ENCODE assay signal across 19 cellular contexts in genomic region chr1:1320666-1321448, GRCh38. TPM values are rescaled to one million over a fixed set of nuclear protein-coding genes. Genes with fewer than 3 reads are reported as not detected.
DNase-seq lines count a peak whose midpoint lies in the region; ATAC-seq and TF ChIP-seq lines count a peak whose summit lies in the region.
"Had no signal": no experiment of that assay in that cellular context is flagged by ENCODE, and none has a peak within 500 bp of the region (broad histone marks: within the 10 kb centered on the region; RNA-seq: fewer than 3 reads in every experiment).

No MANE protein-coding gene starts in this region.

- H4K91ac ChIP-seq in IMR-90 (ENCODE audit: insufficient read depth, low read depth, low read length), result no peak overlapping the region

- no TSS peak for BruUV-seq in IMR-90 (replicated peaks; lab: Mats Ljungman, UMichigan)
- BruUV-seq in OCI-LY7 (replicated peaks; lab: Mats Ljungman, UMichigan), result no TSS peak

- DNase-seq in AG08396 (ENCODE audit: low spot score) (peak; percentile 66), IMR-90 (peak; percentile 31), OCI-LY7 (ENCODE audit: low spot score) (no peak)
- DNase-seq in activated naive CD8-positive, alpha-beta T cell treated with anti-CD3 and anti-CD28 coated beads for 36 hours, result no peak
- no peak for DNase-seq in activated CD8-positive, alpha-beta T cell treated with anti-CD3 and anti-CD28 coated beads, Interleukin-2, amount 10 ng/mL, durations not matched to agents 7 days and 5 days
- DNase-seq: activated CD4-positive, alpha-beta T cell treated with anti-CD3 and anti-CD28 coated beads for 36 hours; activated CD8-positive, alpha-beta memory T cell treated with anti-CD3 and anti-CD28 coated beads, Interleukin-2, amount 50 U/mL, for 48 hours; activated naive CD4-positive, alpha-beta T cell treated with Interleukin-2 at 50 U/mL for 16 hours; Caco-2; heart right ventricle; KBM-7; NCI-H1092 treated with DMSO at 0.1 percent for 48 hours; NCI-H69; Peyer's patch; retina had no signal

- no peak overlapping the region for H3K56ac ChIP-seq in IMR-90 (ENCODE audit: extremely low read depth, insufficient read depth, low read length)

- H2BK5ac ChIP-seq in IMR-90 (ENCODE audit: low read depth, low read length, poor library complexity, severe bottlenecking), result no peak overlapping the region

- peaks cover 43% of the 10 kb centered on the region for H3K79me2 ChIP-seq in OCI-LY7 (ENCODE audit: insufficient read depth, low read depth, low read length)

- H3K4me2 ChIP-seq in IMR-90 (ENCODE audit: low read depth, low read length) (no peak overlapping the region), OCI-LY7 (ENCODE audit: low read length) (no peak overlapping the region)

- no peak overlapping the region for H2AK5ac ChIP-seq in IMR-90 (ENCODE audit: low read depth, low read length)

- no peaks in the 10 kb centered on the region for H3K9me3 Mint-ChIP-seq in activated naive CD8-positive, alpha-beta T cell treated with anti-CD3 and anti-CD28 coated beads for 36 hours
- no peaks in the 10 kb centered on the region for H3K9me3 Mint-ChIP-seq in activated CD8-positive, alpha-beta T cell treated with anti-CD3 and anti-CD28 coated beads, Interleukin-2, amount 10 ng/mL, durations not matched to agents 7 days and 5 days (ENCODE audit: insufficient read depth)
- H3K9me3 Mint-ChIP-seq: memory B cell; natural killer cell treated with Interleukin-12 subunit alpha and Interleukin-12 subunit beta and Interleukin-15 and Interleukin-18, amount 100 ng/mL, for 72 hours had no signal

- no peak overlapping the region for H3K14ac ChIP-seq in IMR-90 (replicated peaks; ENCODE audit: low read depth, low read length)

- H3K36me3 ChIP-seq in IMR-90 (ENCODE audit: control insufficient read depth, insufficient read depth, low read length) (peaks cover 27% of the 10 kb centered on the region), gastroesophageal sphincter (peaks cover 0 to 40% of the 10 kb centered on the region in 2 donors), OCI-LY7 (ENCODE audit: insufficient read depth, low read length) (peaks cover 60% of the 10 kb centered on the region)

- CTCF ChIA-PET in IMR-90 (lab: Yijun Ruan, JAX), result no interaction called here
- CTCF ChIA-PET in OCI-LY7 (lab: Charles Lee; ENCODE audit: unreplicated experiment), result no interaction called here
- CTCF ChIA-PET in activated CD8-positive, alpha-beta T cell treated with anti-CD3 and anti-CD28 coated beads, Interleukin-2, amount 10 ng/mL, durations not matched to agents 7 days and 5 days (lab: Charles Lee), result no interaction called here

- no peak overlapping the region for H2BK15ac ChIP-seq in IMR-90 (ENCODE audit: low read depth, low read length)

- H2BK20ac ChIP-seq in IMR-90 (ENCODE audit: low read depth, low read length), result no peak overlapping the region

- no peaks in the 10 kb centered on the region for H3K27me3 Mint-ChIP-seq in activated naive CD8-positive, alpha-beta T cell treated with anti-CD3 and anti-CD28 coated beads for 36 hours
- no peaks in the 10 kb centered on the region for H3K27me3 Mint-ChIP-seq in activated CD8-positive, alpha-beta T cell treated with anti-CD3 and anti-CD28 coated beads, Interleukin-2, amount 10 ng/mL, durations not matched to agents 7 days and 5 days (ENCODE audit: low read depth)
- H3K27me3 Mint-ChIP-seq: activated CD4-positive, alpha-beta T cell treated with anti-CD3 and anti-CD28 coated beads for 36 hours; memory B cell; natural killer cell treated with Interleukin-12 subunit alpha and Interleukin-12 subunit beta and Interleukin-15 and Interleukin-18, amount 100 ng/mL, for 72 hours had no signal

- no peak overlapping the region; a peak in 1 of 4 replicates for H4K8ac ChIP-seq in IMR-90 (ENCODE audit: low read depth in 2 of 2, low read length in 2 of 2)

- H3K9me3 ChIP-seq in IMR-90 (ENCODE audit: control insufficient read depth, insufficient read depth, low read length) (no peaks in the 10 kb centered on the region), gastroesophageal sphincter (no peaks in the 10 kb centered on the region), OCI-LY7 (ENCODE audit: low read length) (no peaks in the 10 kb centered on the region)
- H3K9me3 ChIP-seq: Caco-2, heart right ventricle, Peyer's patch had no signal

- intact Hi-C loops in IMR-90 (cut with micrococcal nuclease) (no loop called here), OCI-LY7 (cut with micrococcal nuclease; ENCODE audit: unreplicated experiment) (no loop called here)

- no peak for TF ChIP-seq RAD21 in IMR-90 (IDR thresholded peaks at IDR 0.05; ENCODE audit: low read length)

- dilution Hi-C loops in IMR-90 (cut with HindIII; ENCODE audit: low sequenced_read_pairs, unreplicated experiment), result no loop called here

- ATAC-seq in IMR-90 (ENCODE audit: low read depth), result no peak
- ATAC-seq in gastroesophageal sphincter, result no peak
- no peak for ATAC-seq in activated CD8-positive, alpha-beta T cell treated with anti-CD3 and anti-CD28 coated beads, Interleukin-2, amount 10 ng/mL, durations not matched to agents 7 days and 5 days
- ATAC-seq: activated CD4-positive, alpha-beta T cell treated with anti-CD3 and anti-CD28 coated beads for 36 hours; heart right ventricle; natural killer cell treated with Interleukin-12 subunit alpha and Interleukin-12 subunit beta and Interleukin-15 and Interleukin-18, amount 100 ng/mL, for 72 hours; SK-N-SH treated with all-trans-retinoic acid at 6 μM for 48 hours had no signal

- H3K4me1 Mint-ChIP-seq in activated naive CD8-positive, alpha-beta T cell treated with anti-CD3 and anti-CD28 coated beads for 36 hours, result peaks cover 20% of the 10 kb centered on the region
- peaks cover 28% of the 10 kb centered on the region for H3K4me1 Mint-ChIP-seq in activated CD8-positive, alpha-beta T cell treated with anti-CD3 and anti-CD28 coated beads, Interleukin-2, amount 10 ng/mL, durations not matched to agents 7 days and 5 days (ENCODE audit: low read depth)

- TF ChIP-seq EP300 in gastroesophageal sphincter (IDR thresholded peaks at IDR 0.05), result no peak

- POLR2A ChIA-PET in IMR-90 (lab: Charles Lee; ENCODE audit: unreplicated experiment) (no interaction called here), OCI-LY7 (lab: Charles Lee) (no interaction called here)
- POLR2A ChIA-PET in activated CD8-positive, alpha-beta T cell treated with anti-CD3 and anti-CD28 coated beads, Interleukin-2, amount 10 ng/mL, durations not matched to agents 7 days and 5 days (lab: Charles Lee), result interaction anchor here (1.0 kb wide), 1 partner anchor 9 kb away, joined by 4 read pairs; no protein-coding TSS in a partner anchor

- H3K4ac ChIP-seq in IMR-90 (ENCODE audit: low read depth, low read length), result no peak overlapping the region

- H3K4me1 ChIP-seq in IMR-90 (ENCODE audit: control insufficient read depth, insufficient read depth, low read length) (peaks cover 16% of the 10 kb centered on the region; the same call in 1 of the 2 replicates), gastroesophageal sphincter (peaks cover 3 to 92% (median 48%) of the 10 kb centered on the region in 3 donors), OCI-LY7 (ENCODE audit: insufficient read depth, low read length, poor library complexity, severe bottlenecking) (peaks cover 15% of the 10 kb centered on the region)

- TF ChIP-seq POLR2A in IMR-90 (IDR thresholded peaks at IDR 0.05; ENCODE audit: low read depth, low read length) (no peak), gastroesophageal sphincter (IDR thresholded peaks at IDR 0.05) (no peak)

- in situ Hi-C loops in IMR-90 (cut with MboI; ENCODE audit: low sequenced_read_pairs), result no loop called here

- no peak overlapping the region for H3K27ac Mint-ChIP-seq in activated naive CD8-positive, alpha-beta T cell treated with anti-CD3 and anti-CD28 coated beads for 36 hours
- no peak overlapping the region for H3K27ac Mint-ChIP-seq in activated CD8-positive, alpha-beta T cell treated with anti-CD3 and anti-CD28 coated beads, Interleukin-2, amount 10 ng/mL, durations not matched to agents 7 days and 5 days
- H3K27ac Mint-ChIP-seq: activated CD4-positive, alpha-beta T cell treated with anti-CD3 and anti-CD28 coated beads for 36 hours; memory B cell; natural killer cell treated with Interleukin-12 subunit alpha and Interleukin-12 subunit beta and Interleukin-15 and Interleukin-18, amount 100 ng/mL, for 72 hours had no signal

- peaks cover 10 to 75% of the 10 kb centered on the region in 2 experiments for H3K79me1 ChIP-seq in IMR-90 (ENCODE audit: low read depth in 1 of 2, low read length in 2 of 2)

- H2AK9ac ChIP-seq in IMR-90 (replicated peaks; ENCODE audit: low read depth, low read length, poor library complexity), result no peak overlapping the region

- peaks cover 14% of the 10 kb centered on the region for H3K36me3 Mint-ChIP-seq in activated naive CD8-positive, alpha-beta T cell treated with anti-CD3 and anti-CD28 coated beads for 36 hours
- peaks cover 23% of the 10 kb centered on the region for H3K36me3 Mint-ChIP-seq in activated CD8-positive, alpha-beta T cell treated with anti-CD3 and anti-CD28 coated beads, Interleukin-2, amount 10 ng/mL, durations not matched to agents 7 days and 5 days (ENCODE audit: low read depth)

- TF ChIP-seq CTCF in IMR-90 (conservative IDR thresholded peaks at IDR 0.05; ENCODE audit: low read depth, low read length) (no peak), gastroesophageal sphincter (IDR thresholded peaks at IDR 0.05) (no peak), OCI-LY7 (conservative IDR thresholded peaks at IDR 0.05; ENCODE audit: low read length) (no peak)

- H3K27ac ChIP-seq in IMR-90 (ENCODE audit: insufficient read depth, low read length) (no peak overlapping the region; the same call in 1 of the 2 replicates), gastroesophageal sphincter (peak overlapping the region in 3 of 4 donors; percentile 85 to 89 (median 86)), OCI-LY7 (ENCODE audit: low read depth, low read length, poor library complexity, severe bottlenecking) (no peak overlapping the region)
- H3K27ac ChIP-seq: Peyer's patch had no signal

- H3K9ac ChIP-seq in IMR-90 (ENCODE audit: low read depth, low read length), result no peak overlapping the region

- no peak overlapping the region for H3K18ac ChIP-seq in IMR-90 (ENCODE audit: low read depth, low read length)

- no peak overlapping the region for H3K4me3 Mint-ChIP-seq in activated naive CD8-positive, alpha-beta T cell treated with anti-CD3 and anti-CD28 coated beads for 36 hours
- H3K4me3 Mint-ChIP-seq in activated CD8-positive, alpha-beta T cell treated with anti-CD3 and anti-CD28 coated beads, Interleukin-2, amount 10 ng/mL, durations not matched to agents 7 days and 5 days, result no peak overlapping the region
- H3K4me3 Mint-ChIP-seq: activated CD4-positive, alpha-beta T cell treated with anti-CD3 and anti-CD28 coated beads for 36 hours; memory B cell; natural killer cell treated with Interleukin-12 subunit alpha and Interleukin-12 subunit beta and Interleukin-15 and Interleukin-18, amount 100 ng/mL, for 72 hours had no signal

- peaks cover 4% of the 10 kb centered on the region for H3K9me1 ChIP-seq in IMR-90 (ENCODE audit: insufficient read depth, low read length)

- H4K20me1 ChIP-seq in IMR-90 (ENCODE audit: insufficient read depth, low read length) (peaks cover 73% of the 10 kb centered on the region), OCI-LY7 (ENCODE audit: insufficient read depth, low read length) (peaks cover 3% of the 10 kb centered on the region; the same call in 1 of the 2 replicates)

- 53% methylated on average over 9 of the region's 23 CpGs; no CpG with 5 or more reads in 1 of the 2 experiments for WGBS in IMR-90 (ENCODE audit: extremely low coverage in 2 of 2, insufficient read length in 1 of 2), 2 experiments
- no CpG with 5 or more reads among the region's 23 CpGs for WGBS in gastroesophageal sphincter (ENCODE audit: low coverage in 1 of 2), 2 donors

- H4K5ac ChIP-seq in IMR-90 (ENCODE audit: low read depth, low read length), result no peak overlapping the region

- H3K4me3 ChIP-seq in IMR-90 (ENCODE audit: insufficient read depth, low read depth, low read length), result no peak overlapping the region
- no peak overlapping the region for H3K4me3 ChIP-seq in gastroesophageal sphincter
- H3K4me3 ChIP-seq in OCI-LY7 (ENCODE audit: low read depth, low read length, poor library complexity, severe bottlenecking), result no peak overlapping the region
- H3K4me3 ChIP-seq: heart right ventricle, Peyer's patch had no signal

- H3K27me3 ChIP-seq in IMR-90 (ENCODE audit: control insufficient read depth, insufficient read depth, low read length), result no peaks in the 10 kb centered on the region
- no peaks in the 10 kb centered on the region for H3K27me3 ChIP-seq in gastroesophageal sphincter
- H3K27me3 ChIP-seq: heart right ventricle, Peyer's patch had no signal

- H3K23ac ChIP-seq in IMR-90 (ENCODE audit: low read depth, low read length), result no peak overlapping the region

- H2AFZ ChIP-seq in IMR-90 (replicated peaks; ENCODE audit: low read length, poor library complexity) (no peak overlapping the region), OCI-LY7 (ENCODE audit: low read length) (no peak overlapping the region)

- no peak overlapping the region for H2BK120ac ChIP-seq in IMR-90 (ENCODE audit: low read depth, low read length)

- no peaks in the 10 kb centered on the region for H3K9me2 ChIP-seq in OCI-LY7 (ENCODE audit: insufficient read depth, low read length)

RNA-seq across cellular contexts. Expression of gene INTS11, which starts 3.6 kb away (rescaled TPM):
- total RNA-seq in IMR-90 (2012; rRNA removed) (52.5 and 56.1 TPM in 2 replicates), gastroesophageal sphincter (100 to 1,000 TPM in 1 of 4 donors, 10 to 100 TPM in 3; 62.0 to 119 (median 96.4) TPM), OCI-LY7 (2022) (146 and 162 TPM in 2 replicates)
- polyA plus RNA-seq in IMR-90 (2012; rRNA removed), result 123 and 134 TPM in 2 replicates
- 64.0 and 101 TPM in 2 replicates for polyA plus RNA-seq in IMR-90 (2012; cell fraction: cytosol; rRNA removed)
- 495 and 1,105 TPM in 2 replicates for polyA plus RNA-seq in IMR-90 (2012; cell fraction: nucleus; rRNA removed; ENCODE audit: low replicate concordance)
- 128 and 142 TPM in 2 replicates for total RNA-seq in OCI-LY7 (2014; rRNA removed; shearing (Covaris generic))
- total RNA-seq in activated naive CD8-positive, alpha-beta T cell treated with anti-CD3 and anti-CD28 coated beads for 36 hours, result 100 to 1,000 TPM; 111 to 113 TPM
- 100 to 1,000 TPM; 120 to 134 TPM for total RNA-seq in activated CD8-positive, alpha-beta T cell treated with anti-CD3 and anti-CD28 coated beads, Interleukin-2, amount 10 ng/mL, durations not matched to agents 7 days and 5 days

RNA-seq across cellular contexts. Expression of gene CPTP, which starts 3.7 kb away (rescaled TPM):
- total RNA-seq in IMR-90 (2012; rRNA removed), result 2.7 and 3.1 TPM in 2 replicates
- 12.1 and 15.4 TPM in 2 replicates for polyA plus RNA-seq in IMR-90 (2012; rRNA removed)
- polyA plus RNA-seq in IMR-90 (2012; cell fraction: cytosol; rRNA removed), result 7.4 and 21.9 TPM in 2 replicates
- 5.6 and 16.7 TPM in 2 replicates for polyA plus RNA-seq in IMR-90 (2012; cell fraction: nucleus; rRNA removed; ENCODE audit: low replicate concordance)
- total RNA-seq in gastroesophageal sphincter, result 10 to 100 TPM; 10.4 to 42.7 (median 30.1) TPM
- total RNA-seq in OCI-LY7 (2014; rRNA removed; shearing (Covaris generic)), result 16.6 and 18.5 TPM in 2 replicates
- 20.3 and 20.6 TPM in 2 replicates for total RNA-seq in OCI-LY7 (2022)
- 10 to 100 TPM; 12.2 to 13.7 TPM for total RNA-seq in activated naive CD8-positive, alpha-beta T cell treated with anti-CD3 and anti-CD28 coated beads for 36 hours
- total RNA-seq in activated CD8-positive, alpha-beta T cell treated with anti-CD3 and anti-CD28 coated beads, Interleukin-2, amount 10 ng/mL, durations not matched to agents 7 days and 5 days, result 10 to 100 TPM; 18.5 to 21.4 TPM

RNA-seq across cellular contexts. Expression of gene TAS1R3, which starts 10.2 kb away (rescaled TPM):
- under 0.01 TPM in 1 of 2 replicates, not detected in the other for total RNA-seq in IMR-90 (2012; rRNA removed)
- polyA plus RNA-seq in IMR-90 (2012; rRNA removed), result 0.05 and 0.06 TPM in 2 replicates
- 0.04 TPM in 1 of 2 replicates, not detected in the other for polyA plus RNA-seq in IMR-90 (2012; cell fraction: cytosol; rRNA removed)
- polyA plus RNA-seq in IMR-90 (2012; cell fraction: nucleus; rRNA removed; ENCODE audit: low replicate concordance), result 0.56 and 1.9 TPM in 2 replicates
- under 1 TPM in 3 of 4 donors, not detected in 1; 0.12 to 0.54 (median 0.40) TPM for total RNA-seq in gastroesophageal sphincter
- 0.41 and 1.1 TPM in 2 replicates for total RNA-seq in OCI-LY7 (2014; rRNA removed; shearing (Covaris generic))
- total RNA-seq in OCI-LY7 (2022), result 0.99 and 1.2 TPM in 2 replicates
- under 1 TPM; 0.06 to 0.20 TPM for total RNA-seq in activated naive CD8-positive, alpha-beta T cell treated with anti-CD3 and anti-CD28 coated beads for 36 hours
- total RNA-seq in activated CD8-positive, alpha-beta T cell treated with anti-CD3 and anti-CD28 coated beads, Interleukin-2, amount 10 ng/mL, durations not matched to agents 7 days and 5 days, result 1 to 10 TPM in 1 of 2 experiments, under 1 TPM in 1; 0.78 to 1.2 TPM

RNA-seq across cellular contexts. Expression of gene PUSL1, which starts 12.5 kb away (rescaled TPM):
- total RNA-seq in IMR-90 (2012; rRNA removed) (10.9 and 13.3 TPM in 2 replicates), gastroesophageal sphincter (10 to 100 TPM; 12.5 to 24.2 (median 19.4) TPM), OCI-LY7 (2022) (31.3 and 32.2 TPM in 2 replicates)
- 33.0 and 43.6 TPM in 2 replicates for polyA plus RNA-seq in IMR-90 (2012; rRNA removed)
- 26.4 and 45.6 TPM in 2 replicates for polyA plus RNA-seq in IMR-90 (2012; cell fraction: cytosol; rRNA removed)
- polyA plus RNA-seq in IMR-90 (2012; cell fraction: nucleus; rRNA removed; ENCODE audit: low replicate concordance), result 34.1 and 86.3 TPM in 2 replicates
- total RNA-seq in OCI-LY7 (2014; rRNA removed; shearing (Covaris generic)), result 41.8 and 57.1 TPM in 2 replicates
- total RNA-seq in activated naive CD8-positive, alpha-beta T cell treated with anti-CD3 and anti-CD28 coated beads for 36 hours, result 10 to 100 TPM; 29.6 to 30.0 TPM
- total RNA-seq in activated CD8-positive, alpha-beta T cell treated with anti-CD3 and anti-CD28 coated beads, Interleukin-2, amount 10 ng/mL, durations not matched to agents 7 days and 5 days, result 10 to 100 TPM; 24.0 to 26.2 TPM

RNA-seq across cellular contexts. Expression of gene ACAP3, which starts 13.1 kb away (rescaled TPM):
- total RNA-seq in IMR-90 (2012; rRNA removed) (13.3 and 15.3 TPM in 2 replicates), gastroesophageal sphincter (10 to 100 TPM; 35.6 to 74.7 (median 50.2) TPM), OCI-LY7 (2022) (47.6 and 47.7 TPM in 2 replicates)
- polyA plus RNA-seq in IMR-90 (2012; rRNA removed), result 58.2 and 75.2 TPM in 2 replicates
- polyA plus RNA-seq in IMR-90 (2012; cell fraction: cytosol; rRNA removed), result 27.8 and 31.6 TPM in 2 replicates
- polyA plus RNA-seq in IMR-90 (2012; cell fraction: nucleus; rRNA removed; ENCODE audit: low replicate concordance), result 477 and 1,309 TPM in 2 replicates
- 26.3 and 26.8 TPM in 2 replicates for total RNA-seq in OCI-LY7 (2014; rRNA removed; shearing (Covaris generic))
- 10 to 100 TPM; 26.6 to 28.4 TPM for total RNA-seq in activated naive CD8-positive, alpha-beta T cell treated with anti-CD3 and anti-CD28 coated beads for 36 hours
- 10 to 100 TPM; 65.2 to 87.3 TPM for total RNA-seq in activated CD8-positive, alpha-beta T cell treated with anti-CD3 and anti-CD28 coated beads, Interleukin-2, amount 10 ng/mL, durations not matched to agents 7 days and 5 days

Comparison
In these comparisons a context has a peak if more than half of its experiments do, and no peak if none do; other contexts are left out.
1. DNase-seq: peak in AG08396 (single experiment) and IMR-90 (single experiment); none in OCI-LY7 (single experiment), activated naive CD8-positive, alpha-beta T cell treated with anti-CD3 and anti-CD28 coated beads for 36 hours (single experiment) and activated CD8-positive, alpha-beta T cell treated with anti-CD3 and anti-CD28 coated beads, Interleukin-2, amount 10 ng/mL, durations not matched to agents 7 days and 5 days (single experiment).
2. H3K27ac ChIP-seq: peak in gastroesophageal sphincter (3 of 4); none in IMR-90 (single experiment) and OCI-LY7 (single experiment).